31 cellular contexts compared by ENCODE assay signal in genomic region chr5:179281688-179282087, GRCh38.
"Had no signal": no experiment of that assay in that cellular context is flagged by ENCODE, and none has a peak within 500 bp of the region (broad histone marks: within the 10 kb centered on the region; RNA-seq: fewer than 3 reads in every experiment).

No MANE protein-coding gene starts in this region.

- DNase-seq: activated CD4-positive, alpha-beta memory T cell treated with anti-CD3 and anti-CD28 coated beads for 36 hours; activated CD4-positive, alpha-beta T cell treated with anti-CD3 and anti-CD28 coated beads for 36 hours; activated CD4-positive, alpha-beta T cell treated with anti-CD3 and anti-CD28 coated beads, Interleukin-2, amount 10 ng/mL, durations not matched to agents 24 days and 14 days; activated CD4-positive, CD25-positive, alpha-beta regulatory T cell; activated CD4-positive, CD25-positive, alpha-beta regulatory T cell treated with anti-CD3 and anti-CD28 coated beads, Interleukin-2, amount 50 U/mL, for 72 hours; activated CD8-positive, alpha-beta memory T cell treated with anti-CD3 and anti-CD28 coated beads, Interleukin-2, amount 50 U/mL, for 48 hours; activated effector memory CD4-positive, alpha-beta T cell treated with Interleukin-2 at 50 U/mL for 16 hours; activated gamma-delta T cell treated with Interleukin-2 at 50 U/mL for 16 hours; activated naive CD4-positive, alpha-beta T cell treated with anti-CD3 and anti-CD28 coated beads, Interleukin-2, amount 50 U/mL, for 16 hours; activated naive CD4-positive, alpha-beta T cell treated with Interleukin-2 at 50 U/mL for 16 hours; activated T-cell treated with anti-CD3 and anti-CD28 coated beads, Interleukin-2, amount 50 U/mL, for 4 hours; amniotic stem cell; anterior cingulate cortex; brain microvascular endothelial cell; cortex of kidney; dermis blood vessel endothelial cell; effector CD4-positive, alpha-beta T cell; effector memory CD8-positive, alpha-beta T cell; erythroblast; foreskin keratinocyte; gastrocnemius medialis; glutamatergic neuron; T-helper 2 cell had no signal

- H3K4me1 ChIP-seq: foreskin keratinocyte had no signal

- H3K36me3 ChIP-seq: brain microvascular endothelial cell, esophagus muscularis mucosa, gastrocnemius medialis, heart left ventricle had no signal

- ATAC-seq: activated CD4-positive, alpha-beta T cell treated with anti-CD3 and anti-CD28 coated beads for 36 hours; activated T-cell treated with anti-CD3 and anti-CD28 coated beads, Interleukin-2, amount 50 U/mL, for 4 hours; activated T-helper 17 cell treated with anti-CD3 and anti-CD28 coated beads, Interleukin-2, amount 50 U/mL, for 72 hours; effector memory CD8-positive, alpha-beta T cell; foreskin keratinocyte; gastrocnemius medialis; heart left ventricle had no signal

- H3K9me3 ChIP-seq: esophagus muscularis mucosa, gastrocnemius medialis had no signal

- H3K27ac Mint-ChIP-seq: activated CD4-positive, alpha-beta memory T cell treated with anti-CD3 and anti-CD28 coated beads for 36 hours; activated CD4-positive, alpha-beta T cell treated with anti-CD3 and anti-CD28 coated beads for 36 hours; activated CD4-positive, alpha-beta T cell treated with anti-CD3 and anti-CD28 coated beads, Interleukin-2, amount 10 ng/mL, durations not matched to agents 24 days and 14 days; activated naive CD8-positive, alpha-beta T cell; activated T-helper 17 cell treated with anti-CD3 and anti-CD28 coated beads, Interleukin-2, amount 50 U/mL, for 72 hours; effector memory CD8-positive, alpha-beta T cell had no signal

- H3K9me3 Mint-ChIP-seq: activated CD4-positive, alpha-beta memory T cell treated with anti-CD3 and anti-CD28 coated beads for 36 hours; activated CD4-positive, alpha-beta T cell treated with anti-CD3 and anti-CD28 coated beads, Interleukin-2, amount 10 ng/mL, durations not matched to agents 24 days and 14 days; activated T-cell treated with anti-CD3 and anti-CD28 coated beads, Interleukin-2, amount 50 U/mL, for 4 hours; central memory CD8-positive, alpha-beta T cell; effector memory CD8-positive, alpha-beta T cell had no signal

- FAIRE-seq: astrocyte, bronchial epithelial cell, colon had no signal

- H3K27ac ChIP-seq: brain microvascular endothelial cell, esophagus muscularis mucosa, foreskin keratinocyte, gastrocnemius medialis, heart left ventricle had no signal

- H3K27me3 Mint-ChIP-seq: activated CD4-positive, alpha-beta T cell treated with anti-CD3 and anti-CD28 coated beads for 36 hours; activated CD4-positive, alpha-beta T cell treated with anti-CD3 and anti-CD28 coated beads, Interleukin-2, amount 10 ng/mL, durations not matched to agents 24 days and 14 days; activated naive CD8-positive, alpha-beta T cell; activated T-helper 17 cell treated with anti-CD3 and anti-CD28 coated beads, Interleukin-2, amount 50 U/mL, for 72 hours; central memory CD8-positive, alpha-beta T cell had no signal

- H3K36me3 Mint-ChIP-seq: activated CD4-positive, alpha-beta memory T cell treated with anti-CD3 and anti-CD28 coated beads for 36 hours; activated naive CD8-positive, alpha-beta T cell had no signal

- H3K4me1 Mint-ChIP-seq: activated CD4-positive, alpha-beta T cell treated with anti-CD3 and anti-CD28 coated beads for 36 hours; activated CD4-positive, alpha-beta T cell treated with anti-CD3 and anti-CD28 coated beads, Interleukin-2, amount 10 ng/mL, durations not matched to agents 24 days and 14 days; activated T-helper 17 cell treated with anti-CD3 and anti-CD28 coated beads, Interleukin-2, amount 50 U/mL, for 72 hours; central memory CD8-positive, alpha-beta T cell had no signal

- H3K27me3 ChIP-seq: brain microvascular endothelial cell, esophagus muscularis mucosa, foreskin keratinocyte, gastrocnemius medialis, heart left ventricle had no signal

- H3K4me3 Mint-ChIP-seq: activated CD4-positive, alpha-beta memory T cell treated with anti-CD3 and anti-CD28 coated beads for 36 hours; activated CD4-positive, alpha-beta T cell treated with anti-CD3 and anti-CD28 coated beads for 36 hours; activated CD4-positive, alpha-beta T cell treated with anti-CD3 and anti-CD28 coated beads, Interleukin-2, amount 10 ng/mL, durations not matched to agents 24 days and 14 days; activated naive CD8-positive, alpha-beta T cell; activated T-cell treated with anti-CD3 and anti-CD28 coated beads, Interleukin-2, amount 50 U/mL, for 4 hours; activated T-helper 17 cell treated with anti-CD3 and anti-CD28 coated beads, Interleukin-2, amount 50 U/mL, for 72 hours; central memory CD8-positive, alpha-beta T cell; effector memory CD8-positive, alpha-beta T cell had no signal

- H3K4me3 ChIP-seq: esophagus muscularis mucosa, gastrocnemius medialis, heart left ventricle had no signal
